In genomic region chr6:166554316-166554715, GRCh38 we compare ENCODE assay signal across 14 cellular contexts. TPM values are rescaled to one million over a fixed set of nuclear protein-coding genes. Genes with fewer than 3 reads are reported as not detected.
DNase-seq lines count a peak whose midpoint lies in the region; ATAC-seq, FAIRE-seq and TF ChIP-seq lines count a peak whose summit lies in the region.
"Had no signal": no experiment of that assay in that cellular context is flagged by ENCODE, and none has a peak within 500 bp of the region (broad histone marks: within the 10 kb centered on the region; RNA-seq: fewer than 3 reads in every experiment).

No MANE protein-coding gene starts in this region.

- 84% methylated on average over 8 of the region's 8 CpGs for WGBS in liver
- WGBS in HepG2 (ENCODE audit: low lambda C conversion rate) = 22% methylated on average over 8 of the region's 8 CpGs
- WGBS in heart right ventricle, 2 donors = 42 to 45% methylated on average over 8 of the region's 8 CpGs

- H3K27ac ChIP-seq in liver (ENCODE audit: low read depth in 1 of 2, low read length in 2 of 2) (peak overlapping the region in 1 of 2 donors; percentile 58), HepG2 (ENCODE audit: extremely low read length, insufficient read depth, low read length) (no peak overlapping the region), heart right ventricle (peak overlapping the region; percentile 24 to 87 (median 76))

- DNase-seq in HepG2 (ENCODE audit: low spot score) (no peak), heart right ventricle (peak; percentile 39 to 65), pons (ENCODE audit: low spot score) (peak; percentile 56), NCI-H446 (lab: John Stamatoyannopoulos, UW) (no peak), SK-N-DZ (ENCODE audit: low spot score) (no peak)
- DNase-seq in activated CD8-positive, alpha-beta T cell treated with anti-CD3 and anti-CD28 coated beads for 36 hours = no peak
- DNase-seq: activated CD4-positive, alpha-beta T cell treated with anti-CD3 and anti-CD28 coated beads for 36 hours; activated T-cell treated with anti-CD3 and anti-CD28 coated beads, Interleukin-2, amount 50 U/mL, for 72 hours; DMS53; tibial artery had no signal

- CTCF ChIA-PET in HepG2 (lab: Yijun Ruan, JAX; ENCODE audit: low intra/inter-chr PET ratio, low total read pairs) = no interaction called here
- CTCF ChIA-PET in activated CD8-positive, alpha-beta T cell treated with anti-CD3 and anti-CD28 coated beads for 36 hours (lab: Charles Lee) = no interaction called here

- H3K4me1 ChIP-seq in liver (ENCODE audit: control insufficient read depth in 4 of 4, insufficient read depth in 4 of 4, low read length in 3 of 4) (peaks cover 2 to 24% (median 8%) of the 10 kb centered on the region in 4 donors), HepG2 (ENCODE audit: insufficient read depth, low read length) (no peaks in the 10 kb centered on the region), heart right ventricle (peaks cover 10 to 60% (median 50%) of the 10 kb centered on the region in 9 donors)

- no peak overlapping the region for H3K4me2 ChIP-seq in HepG2 (ENCODE audit: low read depth, low read length)

- in situ Hi-C loops in HepG2 (cut with HindIII; ENCODE audit: extremely low pct_ligation_motif_present, low pct_unique_long_range_greater_than_20kb) = no loop called here

- H3K36me3 ChIP-seq in liver (ENCODE audit: control insufficient read depth in 4 of 4, insufficient read depth in 3 of 4, low read depth in 1 of 4, low read length in 3 of 4) = no peaks in the 10 kb centered on the region
- no peaks in the 10 kb centered on the region for H3K36me3 ChIP-seq in HepG2 (replicated peaks in 1 of 2; ENCODE audit: control insufficient read depth in 1 of 2, insufficient read depth in 2 of 2, low read length in 2 of 2)
- peaks cover 0 to 5% (median 0%) of the 10 kb centered on the region in 9 donors for H3K36me3 ChIP-seq in heart right ventricle
- H3K36me3 ChIP-seq: tibial artery had no signal

- peaks cover 8% of the 10 kb centered on the region for H3K4me1 Mint-ChIP-seq in activated CD8-positive, alpha-beta T cell treated with anti-CD3 and anti-CD28 coated beads for 36 hours (ENCODE audit: low read depth)
- H3K4me1 Mint-ChIP-seq in activated T-helper 17 cell treated with anti-CD3 and anti-CD28 coated beads, Interleukin-2, amount 50 U/mL, for 72 hours = no peaks in the 10 kb centered on the region

- H3K9me3 ChIP-seq in liver (ENCODE audit: control insufficient read depth in 4 of 4, low read length in 3 of 4) = no peaks in the 10 kb centered on the region
- no peaks in the 10 kb centered on the region for H3K9me3 ChIP-seq in HepG2 (ENCODE audit: low read length)
- H3K9me3 ChIP-seq in heart right ventricle = peaks cover 0 to 5% (median 1%) of the 10 kb centered on the region in 11 donors
- H3K9me3 ChIP-seq: tibial artery had no signal

- H3K4me3 Mint-ChIP-seq in activated CD8-positive, alpha-beta T cell treated with anti-CD3 and anti-CD28 coated beads for 36 hours = no peak overlapping the region
- no peak overlapping the region for H3K4me3 Mint-ChIP-seq in activated T-helper 17 cell treated with anti-CD3 and anti-CD28 coated beads, Interleukin-2, amount 50 U/mL, for 72 hours
- H3K4me3 Mint-ChIP-seq: activated CD4-positive, alpha-beta T cell treated with anti-CD3 and anti-CD28 coated beads for 36 hours; activated T-cell treated with anti-CD3 and anti-CD28 coated beads, Interleukin-2, amount 50 U/mL, for 72 hours had no signal

- H4K20me1 ChIP-seq in HepG2 (ENCODE audit: insufficient read depth, low read length) = no peaks in the 10 kb centered on the region

- H3K27me3 Mint-ChIP-seq in activated CD8-positive, alpha-beta T cell treated with anti-CD3 and anti-CD28 coated beads for 36 hours = peaks cover 13% of the 10 kb centered on the region
- H3K27me3 Mint-ChIP-seq in activated T-helper 17 cell treated with anti-CD3 and anti-CD28 coated beads, Interleukin-2, amount 50 U/mL, for 72 hours = no peaks in the 10 kb centered on the region
- H3K27me3 Mint-ChIP-seq: activated CD4-positive, alpha-beta T cell treated with anti-CD3 and anti-CD28 coated beads for 36 hours had no signal

- FAIRE-seq in HepG2 (lab: Jason Lieb, UNC) = no peak
- FAIRE-seq: GM12878, H1 had no signal

- H3K36me3 Mint-ChIP-seq in activated CD8-positive, alpha-beta T cell treated with anti-CD3 and anti-CD28 coated beads for 36 hours (ENCODE audit: low read depth) = no peaks in the 10 kb centered on the region
- H3K36me3 Mint-ChIP-seq in activated T-helper 17 cell treated with anti-CD3 and anti-CD28 coated beads, Interleukin-2, amount 50 U/mL, for 72 hours (ENCODE audit: low read depth) = no peaks in the 10 kb centered on the region

- TF ChIP-seq POLR2A in HepG2 (IDR thresholded peaks at IDR 0.05; ENCODE audit: insufficient read depth in 1 of 2, low read depth in 2 of 2, low read length in 2 of 2) = no peak

- TF ChIP-seq CTCF in liver (IDR thresholded peaks at IDR 0.05; ENCODE audit: low read depth, low read length, missing input control) (no peak), HepG2 (CRISPR knock-in tag; IDR thresholded peaks at IDR 0.05) (no peak), heart right ventricle (IDR thresholded peaks at IDR 0.05) (no peak)
- no peak for TF ChIP-seq CTCF in activated CD8-positive, alpha-beta T cell treated with anti-CD3 and anti-CD28 coated beads for 36 hours (IDR thresholded peaks at IDR 0.05)

- H3K27me3 ChIP-seq in liver (ENCODE audit: control insufficient read depth in 4 of 4, insufficient read depth in 4 of 4, low read length in 3 of 4) = no peaks in the 10 kb centered on the region
- peaks cover 5 to 71% of the 10 kb centered on the region in 2 experiments; a peak in 3 of 5 replicates for H3K27me3 ChIP-seq in HepG2 (ENCODE audit: control insufficient read depth in 1 of 2, insufficient read depth in 2 of 2, low read length in 2 of 2)
- no peaks in the 10 kb centered on the region for H3K27me3 ChIP-seq in heart right ventricle
- H3K27me3 ChIP-seq: tibial artery had no signal

- no TSS peak for BruUV-seq in HepG2 (replicated peaks; lab: Mats Ljungman, UMichigan)

- H3K4me3 ChIP-seq in liver (ENCODE audit: low read depth in 1 of 3, low read length in 3 of 3) (no peak overlapping the region), HepG2 (replicated peaks in 1 of 3; ENCODE audit: insufficient read depth in 1 of 3, low read depth in 2 of 3, low read length in 3 of 3) (no peak overlapping the region), heart right ventricle (peak overlapping the region in 2 of 10 donors; percentile 4 to 18)
- H3K4me3 ChIP-seq: GM12878, tibial artery had no signal

- TF ChIP-seq RAD21 in liver (IDR thresholded peaks at IDR 0.05) (no peak), HepG2 (CRISPR knock-in tag; IDR thresholded peaks at IDR 0.05) (no peak)

- no peak for TF ChIP-seq EP300 in HepG2 (IDR thresholded peaks at IDR 0.05; ENCODE audit: low read depth in 2 of 2, low read length in 2 of 2)
- TF ChIP-seq EP300 in HepG2 (CRISPR knock-in tag; IDR thresholded peaks at IDR 0.05; ENCODE audit: borderline replicate concordance) = no peak

- H2AFZ ChIP-seq in HepG2 (ENCODE audit: low read length) = no peak overlapping the region

- intact Hi-C loops in HepG2 (cut with micrococcal nuclease; ENCODE audit: unreplicated experiment) = no loop called here
- intact Hi-C loops in heart right ventricle (cut with DNase I) = loop anchor here in 1 of 10 donors (5.0 kb wide), 1 partner anchor 68 kb away; no protein-coding TSS in a partner anchor
- intact Hi-C loops in activated CD8-positive, alpha-beta T cell treated with anti-CD3 and anti-CD28 coated beads for 36 hours (cut with micrococcal nuclease) = no loop called here

- peaks cover 6% of the 10 kb centered on the region for H3K9me3 Mint-ChIP-seq in activated CD8-positive, alpha-beta T cell treated with anti-CD3 and anti-CD28 coated beads for 36 hours
- no peaks in the 10 kb centered on the region for H3K9me3 Mint-ChIP-seq in activated T-helper 17 cell treated with anti-CD3 and anti-CD28 coated beads, Interleukin-2, amount 50 U/mL, for 72 hours

- POLR2A ChIA-PET in HepG2 (lab: Yijun Ruan, JAX) = no interaction called here
- POLR2A ChIA-PET in activated CD8-positive, alpha-beta T cell treated with anti-CD3 and anti-CD28 coated beads for 36 hours (lab: Charles Lee) = no interaction called here

- no peak overlapping the region for H3K9ac ChIP-seq in liver (ENCODE audit: low read depth in 1 of 2, low read length in 2 of 2)
- no peak overlapping the region for H3K9ac ChIP-seq in HepG2 (ENCODE audit: insufficient read depth, low read depth, low read length)

- no peaks in the 10 kb centered on the region for H3K79me2 ChIP-seq in HepG2 (ENCODE audit: insufficient read depth, low read length)

- H3K27ac Mint-ChIP-seq in activated CD8-positive, alpha-beta T cell treated with anti-CD3 and anti-CD28 coated beads for 36 hours = no peak overlapping the region
- no peak overlapping the region for H3K27ac Mint-ChIP-seq in activated T-helper 17 cell treated with anti-CD3 and anti-CD28 coated beads, Interleukin-2, amount 50 U/mL, for 72 hours
- H3K27ac Mint-ChIP-seq: activated CD4-positive, alpha-beta T cell treated with anti-CD3 and anti-CD28 coated beads for 36 hours; activated T-cell treated with anti-CD3 and anti-CD28 coated beads, Interleukin-2, amount 50 U/mL, for 72 hours had no signal

- ATAC-seq in HepG2 (no peak), heart right ventricle (peak in 5 of 8 donors; percentile 18 to 67 (median 46))
- ATAC-seq in activated CD8-positive, alpha-beta T cell treated with anti-CD3 and anti-CD28 coated beads for 36 hours = no peak
- ATAC-seq in activated T-helper 17 cell treated with anti-CD3 and anti-CD28 coated beads, Interleukin-2, amount 50 U/mL, for 72 hours (replicated peaks) = no peak
- ATAC-seq: activated CD4-positive, alpha-beta T cell treated with anti-CD3 and anti-CD28 coated beads for 36 hours; activated T-cell treated with anti-CD3 and anti-CD28 coated beads, Interleukin-2, amount 50 U/mL, for 72 hours; GM12878 had no signal

RNA-seq across cellular contexts. Expression of gene RAMACL, which starts 32.2 kb away (rescaled TPM):
- total RNA-seq in liver (under 1 TPM; 0.28 to 0.59 TPM), HepG2 (2016; rRNA removed; fragmentation: Illumina TruSeq; extraction: Trizol) (0.09 TPM in 1 of 2 replicates, not detected in the other), heart right ventricle (1 to 10 TPM in 4 of 10 donors, under 1 TPM in 6; 0.25 to 2.4 (median 0.74) TPM)
- polyA plus RNA-seq in liver (under 1 TPM; 0.22 to 0.35 TPM), HepG2 (2011; rRNA removed) (0.14 and 0.29 TPM in 2 replicates), heart right ventricle (under 1 TPM; 0.20 to 0.29 TPM)
- not detected in 2 replicates for total RNA-seq in HepG2 (2016; cell fraction: cytosol; rRNA removed; fragmentation: Illumina TruSeq; extraction: Trizol; ENCODE audit: low read depth)
- 0.09 and 0.15 TPM in 2 replicates for total RNA-seq in HepG2 (2016; cell fraction: insoluble cytoplasmic fraction; rRNA removed; fragmentation: Illumina TruSeq; extraction: Trizol)
- total RNA-seq in HepG2 (2016; cell fraction: membrane; rRNA removed; fragmentation: Illumina TruSeq; extraction: Trizol) = not detected in 2 replicates
- total RNA-seq in HepG2 (2016; cell fraction: nucleus; rRNA removed; fragmentation: Illumina TruSeq; extraction: Trizol) = not detected in 2 replicates
- polyA plus RNA-seq in HepG2 (2011; cell fraction: cytosol; rRNA removed) = 0.03 and 0.18 TPM in 2 replicates
- 0.09 TPM in 1 of 2 replicates, not detected in the other for polyA plus RNA-seq in HepG2 (2011; cell fraction: nucleus; rRNA removed)
- 0.19 and 0.84 TPM in 2 replicates for polyA plus RNA-seq in HepG2 (2012)
- not detected in 2 replicates for polyA plus RNA-seq in HepG2 (2016; cell fraction: cytosol; fragmentation: Illumina TruSeq; extraction: Trizol; ENCODE audit: low read depth)
- polyA plus RNA-seq in HepG2 (2016; cell fraction: insoluble cytoplasmic fraction; fragmentation: Illumina TruSeq; extraction: Trizol; ENCODE audit: low read depth) = 0.15 and 0.32 TPM in 2 replicates
- not detected in 2 replicates for polyA plus RNA-seq in HepG2 (2016; cell fraction: membrane; fragmentation: Illumina TruSeq; extraction: Trizol; ENCODE audit: low read depth)
- polyA plus RNA-seq in HepG2 (2016; cell fraction: nucleus; fragmentation: Illumina TruSeq; extraction: Trizol; ENCODE audit: insufficient read depth, low read depth) = not detected in 2 replicates
- 0.16 and 0.40 TPM in 2 replicates for polyA minus RNA-seq in HepG2 (2011; rRNA and poly(A)+ RNA removed; ENCODE audit: low replicate concordance)
- polyA minus RNA-seq in HepG2 (2011; cell fraction: cytosol; rRNA and poly(A)+ RNA removed) = 0.26 TPM in 1 of 2 replicates, not detected in the other
- polyA minus RNA-seq in HepG2 (2011; cell fraction: nucleus; rRNA and poly(A)+ RNA removed) = 1.0 and 1.2 TPM in 2 replicates
- total RNA-seq in activated CD8-positive, alpha-beta T cell treated with anti-CD3 and anti-CD28 coated beads for 36 hours = under 1 TPM in 1 of 2 experiments, not detected in 1; 0.45 TPM
- under 1 TPM; 0.28 to 0.32 TPM for total RNA-seq in activated T-helper 17 cell treated with anti-CD3 and anti-CD28 coated beads, Interleukin-2, amount 50 U/mL, for 72 hours
- polyA plus RNA-seq in SK-N-DZ (2014; cell fraction: cytosol; rRNA removed) = 0.19 and 0.39 TPM in 2 replicates
- polyA plus RNA-seq in SK-N-DZ (2014; cell fraction: nucleus; rRNA removed) = 0.38 and 1.1 TPM in 2 replicates

Comparison
In these comparisons a context has a peak if more than half of its experiments do, and no peak if none do; other contexts are left out.
1. ATAC-seq: peak in heart right ventricle (5 of 8); none in HepG2 (single experiment), activated CD8-positive, alpha-beta T cell treated with anti-CD3 and anti-CD28 coated beads for 36 hours (single experiment) and activated T-helper 17 cell treated with anti-CD3 and anti-CD28 coated beads, Interleukin-2, amount 50 U/mL, for 72 hours (single experiment).
2. DNase-seq: peak in heart right ventricle (2 of 2) and pons (single experiment); none in HepG2 (single experiment), activated CD8-positive, alpha-beta T cell treated with anti-CD3 and anti-CD28 coated beads for 36 hours (single experiment), NCI-H446 (0 of 2) and SK-N-DZ (single experiment).